In the genomic region with DNA sequence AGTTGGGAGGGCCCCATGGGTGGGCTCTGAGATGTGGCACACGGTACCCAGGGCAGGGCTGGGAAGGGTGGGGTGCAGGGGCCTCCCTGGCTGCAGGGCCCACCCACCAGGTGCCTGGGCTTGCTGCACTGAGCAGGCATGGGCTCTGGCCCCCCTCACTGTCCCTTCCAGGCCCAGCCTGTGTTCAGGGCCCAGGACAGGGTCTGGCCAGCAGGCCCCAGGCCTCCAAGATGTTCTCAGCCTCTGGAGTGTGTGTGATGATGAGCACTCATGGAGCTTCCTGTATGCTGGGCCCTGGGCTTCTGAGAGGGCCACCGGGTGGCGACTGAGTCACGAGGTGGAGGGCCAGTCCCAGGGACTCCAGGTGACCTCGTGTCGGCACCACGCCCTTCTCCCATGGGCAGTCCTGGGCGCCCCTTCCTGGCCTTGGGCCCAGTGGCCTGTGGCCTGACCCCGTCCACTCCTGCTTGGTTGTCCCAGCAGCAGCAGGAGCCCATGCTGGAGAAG, we compare ENCODE assay signal across 1 cellular context.
A peak's percentile ranks its signal among the peaks of the same experiment; 100 is the strongest.
TF ChIP-seq lines count a peak whose summit lies in the region.

No MANE protein-coding gene starts in this region.

TF ChIP-seq in K562, 482 proteins besides CTCF, POLR2A, EP300 and RAD21 (continued from another document and continues in another):
- TF ChIP-seq, protein P1, sequence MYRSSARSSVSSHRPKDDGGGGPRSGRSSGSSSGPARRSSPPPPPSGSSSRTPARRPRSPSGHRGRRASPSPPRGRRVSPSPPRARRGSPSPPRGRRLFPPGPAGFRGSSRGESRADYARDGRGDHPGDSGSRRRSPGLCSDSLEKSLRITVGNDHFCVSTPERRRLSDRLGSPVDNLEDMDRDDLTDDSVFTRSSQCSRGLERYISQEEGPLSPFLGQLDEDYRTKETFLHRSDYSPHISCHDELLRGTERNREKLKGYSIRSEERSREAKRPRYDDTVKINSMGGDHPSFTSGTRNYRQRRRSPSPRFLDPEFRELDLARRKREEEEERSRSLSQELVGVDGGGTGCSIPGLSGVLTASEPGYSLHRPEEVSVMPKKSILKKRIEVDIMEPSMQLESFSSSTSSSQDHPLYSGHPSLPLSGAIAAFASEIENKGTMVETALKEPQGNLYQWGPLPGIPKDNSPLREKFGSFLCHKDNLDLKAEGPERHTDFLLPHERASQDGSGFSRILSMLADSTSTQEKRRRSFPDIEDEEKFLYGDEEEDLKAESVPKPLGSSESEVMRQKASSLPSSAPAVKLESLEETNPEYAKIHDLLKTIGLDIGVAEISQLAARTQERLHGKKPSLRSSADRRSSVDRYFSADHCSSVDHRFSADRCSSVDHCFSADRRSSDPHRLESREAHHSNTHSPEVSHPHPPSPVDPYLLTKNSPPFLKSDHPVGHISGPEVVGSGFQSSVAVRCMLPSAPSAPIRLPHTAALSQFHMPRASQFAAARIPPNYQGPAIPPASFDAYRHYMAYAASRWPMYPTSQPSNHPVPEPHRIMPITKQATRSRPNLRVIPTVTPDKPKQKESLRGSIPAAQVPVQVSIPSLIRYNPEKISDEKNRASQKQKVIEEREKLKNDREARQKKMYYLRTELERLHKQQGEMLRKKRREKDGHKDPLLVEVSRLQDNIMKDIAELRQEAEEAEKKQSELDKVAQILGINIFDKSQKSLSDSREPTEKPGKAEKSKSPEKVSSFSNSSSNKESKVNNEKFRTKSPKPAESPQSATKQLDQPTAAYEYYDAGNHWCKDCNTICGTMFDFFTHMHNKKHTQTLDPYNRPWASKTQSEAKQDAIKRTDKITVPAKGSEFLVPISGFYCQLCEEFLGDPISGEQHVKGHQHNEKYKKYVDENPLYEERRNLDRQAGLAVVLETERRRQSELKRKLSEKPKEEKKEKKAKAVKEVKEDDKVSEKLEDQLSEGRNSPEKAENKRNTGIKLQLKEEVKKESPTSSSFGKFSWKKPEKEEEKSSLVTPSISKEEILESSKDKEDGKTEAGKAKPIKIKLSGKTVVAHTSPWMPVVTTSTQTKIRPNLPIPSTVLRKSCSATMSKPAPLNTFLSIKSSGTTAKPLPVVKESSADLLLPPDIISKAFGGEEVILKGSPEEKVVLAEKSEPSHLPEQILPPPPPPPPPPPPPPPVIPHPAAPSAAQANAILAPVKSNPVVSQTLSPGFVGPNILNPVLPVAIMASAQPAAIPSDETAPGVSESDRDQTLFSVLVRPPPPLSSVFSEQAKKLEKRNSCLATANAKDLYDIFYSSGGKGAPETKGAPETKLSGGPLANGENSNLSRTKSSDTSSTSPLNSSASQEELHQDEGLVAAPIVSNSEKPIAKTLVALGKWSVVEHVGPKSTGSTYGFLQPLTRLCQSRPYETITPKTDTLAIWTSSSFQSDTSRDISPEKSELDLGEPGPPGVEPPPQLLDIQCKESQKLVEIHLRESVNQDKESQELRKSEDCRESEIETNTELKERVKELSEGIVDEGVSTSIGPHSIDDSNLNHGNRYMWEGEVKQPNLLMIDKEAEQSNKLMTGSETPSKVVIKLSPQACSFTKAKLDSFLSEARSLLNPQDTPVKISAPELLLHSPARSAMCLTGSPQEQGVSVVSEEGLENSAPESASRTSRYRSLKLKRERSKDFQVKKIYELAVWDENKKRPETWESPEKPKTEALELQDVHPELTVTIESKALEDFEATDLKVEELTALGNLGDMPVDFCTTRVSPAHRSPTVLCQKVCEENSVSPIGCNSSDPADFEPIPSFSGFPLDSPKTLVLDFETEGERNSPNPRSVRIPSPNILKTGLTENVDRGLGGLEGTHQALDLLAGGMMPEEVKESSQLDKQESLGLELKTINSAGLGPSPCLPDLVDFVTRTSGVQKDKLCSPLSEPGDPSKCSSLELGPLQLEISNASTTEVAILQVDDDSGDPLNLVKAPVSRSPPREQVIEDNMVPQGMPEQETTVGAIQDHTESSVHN (IDR thresholded peaks at IDR 0.05; ENCODE audit: borderline replicate concordance in 1 of 2, low read depth in 1 of 2) = no peak
- 0 out of 2 replicates have a peak, but pooled peaks have one; percentile 10 for TF ChIP-seq ZKSCAN1 (IDR thresholded peaks at IDR 0.05; ENCODE audit: low read depth, low read length)
- TF ChIP-seq, protein P2, sequence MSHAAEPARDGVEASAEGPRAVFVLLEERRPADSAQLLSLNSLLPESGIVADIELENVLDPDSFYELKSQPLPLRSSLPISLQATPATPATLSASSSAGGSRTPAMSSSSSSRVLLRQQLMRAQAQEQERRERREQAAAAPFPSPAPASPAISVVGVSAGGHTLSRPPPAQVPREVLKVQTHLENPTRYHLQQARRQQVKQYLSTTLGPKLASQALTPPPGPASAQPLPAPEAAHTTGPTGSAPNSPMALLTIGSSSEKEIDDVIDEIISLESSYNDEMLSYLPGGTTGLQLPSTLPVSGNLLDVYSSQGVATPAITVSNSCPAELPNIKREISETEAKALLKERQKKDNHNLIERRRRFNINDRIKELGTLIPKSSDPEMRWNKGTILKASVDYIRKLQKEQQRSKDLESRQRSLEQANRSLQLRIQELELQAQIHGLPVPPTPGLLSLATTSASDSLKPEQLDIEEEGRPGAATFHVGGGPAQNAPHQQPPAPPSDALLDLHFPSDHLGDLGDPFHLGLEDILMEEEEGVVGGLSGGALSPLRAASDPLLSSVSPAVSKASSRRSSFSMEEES (CRISPR knock-in tag; IDR thresholded peaks at IDR 0.05) = peak; percentile 91
- no peak for TF ChIP-seq NCOA6 (IDR thresholded peaks at IDR 0.05)
- no peak for TF ChIP-seq PYGO2 (tag; IDR thresholded peaks at IDR 0.05)
- no peak for TF ChIP-seq CEBPG (CRISPR knock-in tag; IDR thresholded peaks at IDR 0.05)
- no peak for TF ChIP-seq CEBPG (tag; conservative IDR thresholded peaks at IDR 0.05 in 1 of 2, IDR thresholded peaks at IDR 0.05 in 1 of 2)
- no peak for TF ChIP-seq TEAD2 (tag; IDR thresholded peaks at IDR 0.05)
- TF ChIP-seq, protein P3, sequence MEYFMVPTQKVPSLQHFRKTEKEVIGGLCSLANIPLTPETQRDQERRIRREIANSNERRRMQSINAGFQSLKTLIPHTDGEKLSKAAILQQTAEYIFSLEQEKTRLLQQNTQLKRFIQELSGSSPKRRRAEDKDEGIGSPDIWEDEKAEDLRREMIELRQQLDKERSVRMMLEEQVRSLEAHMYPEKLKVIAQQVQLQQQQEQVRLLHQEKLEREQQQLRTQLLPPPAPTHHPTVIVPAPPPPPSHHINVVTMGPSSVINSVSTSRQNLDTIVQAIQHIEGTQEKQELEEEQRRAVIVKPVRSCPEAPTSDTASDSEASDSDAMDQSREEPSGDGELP (CRISPR knock-in tag; IDR thresholded peaks at IDR 0.05; ENCODE audit: borderline replicate concordance) = no peak
- TF ChIP-seq, protein P4, sequence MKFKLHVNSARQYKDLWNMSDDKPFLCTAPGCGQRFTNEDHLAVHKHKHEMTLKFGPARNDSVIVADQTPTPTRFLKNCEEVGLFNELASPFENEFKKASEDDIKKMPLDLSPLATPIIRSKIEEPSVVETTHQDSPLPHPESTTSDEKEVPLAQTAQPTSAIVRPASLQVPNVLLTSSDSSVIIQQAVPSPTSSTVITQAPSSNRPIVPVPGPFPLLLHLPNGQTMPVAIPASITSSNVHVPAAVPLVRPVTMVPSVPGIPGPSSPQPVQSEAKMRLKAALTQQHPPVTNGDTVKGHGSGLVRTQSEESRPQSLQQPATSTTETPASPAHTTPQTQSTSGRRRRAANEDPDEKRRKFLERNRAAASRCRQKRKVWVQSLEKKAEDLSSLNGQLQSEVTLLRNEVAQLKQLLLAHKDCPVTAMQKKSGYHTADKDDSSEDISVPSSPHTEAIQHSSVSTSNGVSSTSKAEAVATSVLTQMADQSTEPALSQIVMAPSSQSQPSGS (CRISPR knock-in tag; IDR thresholded peaks at IDR 0.05) = no peak
- no peak for TF ChIP-seq HNRNPH1 (optimal IDR thresholded peaks at IDR 0.05; ENCODE audit: low read depth, low read length)
- no peak for TF ChIP-seq NCOA4 (IDR thresholded peaks at IDR 0.05; ENCODE audit: partially characterized antibody)
- no peak for TF ChIP-seq NR3C1 (CRISPR knock-in tag; IDR thresholded peaks at IDR 0.05)
- TF ChIP-seq STAT5A (IDR thresholded peaks at IDR 0.05; ENCODE audit: borderline replicate concordance, low read length) = no peak
- TF ChIP-seq DMBX1 (CRISPR knock-in tag; IDR thresholded peaks at IDR 0.05; ENCODE audit: borderline replicate concordance) = no peak
- no peak for TF ChIP-seq GABPB1 (CRISPR knock-in tag; IDR thresholded peaks at IDR 0.05)
- no peak for TF ChIP-seq ZNF133 (CRISPR knock-in tag; IDR thresholded peaks at IDR 0.05)
- no peak for TF ChIP-seq POLR2H (tag; IDR thresholded peaks at IDR 0.05; ENCODE audit: low read depth)
- TF ChIP-seq POLR3G (IDR thresholded peaks at IDR 0.05; ENCODE audit: extremely low read depth, insufficient read length, insufficient replicate concordance) = no peak
- TF ChIP-seq KAT7 (CRISPR knock-in tag; IDR thresholded peaks at IDR 0.05; ENCODE audit: borderline replicate concordance) = no peak
- TF ChIP-seq, protein P5, sequence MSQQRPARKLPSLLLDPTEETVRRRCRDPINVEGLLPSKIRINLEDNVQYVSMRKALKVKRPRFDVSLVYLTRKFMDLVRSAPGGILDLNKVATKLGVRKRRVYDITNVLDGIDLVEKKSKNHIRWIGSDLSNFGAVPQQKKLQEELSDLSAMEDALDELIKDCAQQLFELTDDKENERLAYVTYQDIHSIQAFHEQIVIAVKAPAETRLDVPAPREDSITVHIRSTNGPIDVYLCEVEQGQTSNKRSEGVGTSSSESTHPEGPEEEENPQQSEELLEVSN (IDR thresholded peaks at IDR 0.05; ENCODE audit: borderline replicate concordance in 1 of 2, extremely low read depth in 1 of 2, insufficient read depth in 1 of 2, insufficient read length in 1 of 2, low read depth in 1 of 2, low read length in 1 of 2, poor library complexity in 1 of 2, severe bottlenecking in 1 of 2) = peak; percentile 73 to 88
- no peak for TF ChIP-seq SIX5 (IDR thresholded peaks at IDR 0.05; ENCODE audit: borderline replicate concordance in 1 of 2, insufficient read depth in 1 of 2, low read depth in 1 of 2, low read length in 2 of 2)
- no peak for TF ChIP-seq ELF1 (tag; IDR thresholded peaks at IDR 0.05)
- TF ChIP-seq, protein P6, sequence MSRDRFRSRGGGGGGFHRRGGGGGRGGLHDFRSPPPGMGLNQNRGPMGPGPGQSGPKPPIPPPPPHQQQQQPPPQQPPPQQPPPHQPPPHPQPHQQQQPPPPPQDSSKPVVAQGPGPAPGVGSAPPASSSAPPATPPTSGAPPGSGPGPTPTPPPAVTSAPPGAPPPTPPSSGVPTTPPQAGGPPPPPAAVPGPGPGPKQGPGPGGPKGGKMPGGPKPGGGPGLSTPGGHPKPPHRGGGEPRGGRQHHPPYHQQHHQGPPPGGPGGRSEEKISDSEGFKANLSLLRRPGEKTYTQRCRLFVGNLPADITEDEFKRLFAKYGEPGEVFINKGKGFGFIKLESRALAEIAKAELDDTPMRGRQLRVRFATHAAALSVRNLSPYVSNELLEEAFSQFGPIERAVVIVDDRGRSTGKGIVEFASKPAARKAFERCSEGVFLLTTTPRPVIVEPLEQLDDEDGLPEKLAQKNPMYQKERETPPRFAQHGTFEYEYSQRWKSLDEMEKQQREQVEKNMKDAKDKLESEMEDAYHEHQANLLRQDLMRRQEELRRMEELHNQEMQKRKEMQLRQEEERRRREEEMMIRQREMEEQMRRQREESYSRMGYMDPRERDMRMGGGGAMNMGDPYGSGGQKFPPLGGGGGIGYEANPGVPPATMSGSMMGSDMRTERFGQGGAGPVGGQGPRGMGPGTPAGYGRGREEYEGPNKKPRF (IDR thresholded peaks at IDR 0.05; ENCODE audit: low read depth, low read length) = no peak
- no peak for TF ChIP-seq ZFX (CRISPR knock-in tag; IDR thresholded peaks at IDR 0.05)
- no peak; the same call in 1 of the 2 replicates for TF ChIP-seq KLF6 (CRISPR knock-in tag; IDR thresholded peaks at IDR 0.05; ENCODE audit: borderline replicate concordance)
- no peak for TF ChIP-seq TEAD1 (CRISPR knock-in tag; IDR thresholded peaks at IDR 0.05)
- TF ChIP-seq, protein P7, sequence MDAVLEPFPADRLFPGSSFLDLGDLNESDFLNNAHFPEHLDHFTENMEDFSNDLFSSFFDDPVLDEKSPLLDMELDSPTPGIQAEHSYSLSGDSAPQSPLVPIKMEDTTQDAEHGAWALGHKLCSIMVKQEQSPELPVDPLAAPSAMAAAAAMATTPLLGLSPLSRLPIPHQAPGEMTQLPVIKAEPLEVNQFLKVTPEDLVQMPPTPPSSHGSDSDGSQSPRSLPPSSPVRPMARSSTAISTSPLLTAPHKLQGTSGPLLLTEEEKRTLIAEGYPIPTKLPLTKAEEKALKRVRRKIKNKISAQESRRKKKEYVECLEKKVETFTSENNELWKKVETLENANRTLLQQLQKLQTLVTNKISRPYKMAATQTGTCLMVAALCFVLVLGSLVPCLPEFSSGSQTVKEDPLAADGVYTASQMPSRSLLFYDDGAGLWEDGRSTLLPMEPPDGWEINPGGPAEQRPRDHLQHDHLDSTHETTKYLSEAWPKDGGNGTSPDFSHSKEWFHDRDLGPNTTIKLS (IDR thresholded peaks at IDR 0.05; ENCODE audit: borderline replicate concordance, low read depth) = no peak
- no peak for TF ChIP-seq MTF1 (CRISPR knock-in tag; IDR thresholded peaks at IDR 0.05; ENCODE audit: borderline replicate concordance)
- no peak for TF ChIP-seq CCAR2 (IDR thresholded peaks at IDR 0.05; ENCODE audit: low read depth, low read length)
- TF ChIP-seq, protein P8, sequence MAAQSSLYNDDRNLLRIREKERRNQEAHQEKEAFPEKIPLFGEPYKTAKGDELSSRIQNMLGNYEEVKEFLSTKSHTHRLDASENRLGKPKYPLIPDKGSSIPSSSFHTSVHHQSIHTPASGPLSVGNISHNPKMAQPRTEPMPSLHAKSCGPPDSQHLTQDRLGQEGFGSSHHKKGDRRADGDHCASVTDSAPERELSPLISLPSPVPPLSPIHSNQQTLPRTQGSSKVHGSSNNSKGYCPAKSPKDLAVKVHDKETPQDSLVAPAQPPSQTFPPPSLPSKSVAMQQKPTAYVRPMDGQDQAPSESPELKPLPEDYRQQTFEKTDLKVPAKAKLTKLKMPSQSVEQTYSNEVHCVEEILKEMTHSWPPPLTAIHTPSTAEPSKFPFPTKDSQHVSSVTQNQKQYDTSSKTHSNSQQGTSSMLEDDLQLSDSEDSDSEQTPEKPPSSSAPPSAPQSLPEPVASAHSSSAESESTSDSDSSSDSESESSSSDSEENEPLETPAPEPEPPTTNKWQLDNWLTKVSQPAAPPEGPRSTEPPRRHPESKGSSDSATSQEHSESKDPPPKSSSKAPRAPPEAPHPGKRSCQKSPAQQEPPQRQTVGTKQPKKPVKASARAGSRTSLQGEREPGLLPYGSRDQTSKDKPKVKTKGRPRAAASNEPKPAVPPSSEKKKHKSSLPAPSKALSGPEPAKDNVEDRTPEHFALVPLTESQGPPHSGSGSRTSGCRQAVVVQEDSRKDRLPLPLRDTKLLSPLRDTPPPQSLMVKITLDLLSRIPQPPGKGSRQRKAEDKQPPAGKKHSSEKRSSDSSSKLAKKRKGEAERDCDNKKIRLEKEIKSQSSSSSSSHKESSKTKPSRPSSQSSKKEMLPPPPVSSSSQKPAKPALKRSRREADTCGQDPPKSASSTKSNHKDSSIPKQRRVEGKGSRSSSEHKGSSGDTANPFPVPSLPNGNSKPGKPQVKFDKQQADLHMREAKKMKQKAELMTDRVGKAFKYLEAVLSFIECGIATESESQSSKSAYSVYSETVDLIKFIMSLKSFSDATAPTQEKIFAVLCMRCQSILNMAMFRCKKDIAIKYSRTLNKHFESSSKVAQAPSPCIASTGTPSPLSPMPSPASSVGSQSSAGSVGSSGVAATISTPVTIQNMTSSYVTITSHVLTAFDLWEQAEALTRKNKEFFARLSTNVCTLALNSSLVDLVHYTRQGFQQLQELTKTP (IDR thresholded peaks at IDR 0.05; ENCODE audit: low read depth in 1 of 2, partially characterized antibody in 2 of 2) = no peak
- no peak for TF ChIP-seq BCL6 (CRISPR knock-in tag; IDR thresholded peaks at IDR 0.05)
- no peak for TF ChIP-seq HLTF (IDR thresholded peaks at IDR 0.05)
